In genomic region chr14:95557832-95558231, GRCh38 we compare ENCODE assay signal across 34 cellular contexts. TPM values are rescaled to one million over a fixed set of nuclear protein-coding genes. Genes with fewer than 3 reads are reported as not detected.
"Had no signal": no experiment of that assay in that cellular context is flagged by ENCODE, and none has a peak within 500 bp of the region (broad histone marks: within the 10 kb centered on the region; RNA-seq: fewer than 3 reads in every experiment).

No MANE protein-coding gene starts in this region.

- ATAC-seq: activated CD4-positive, alpha-beta T cell treated with anti-CD3 and anti-CD28 coated beads for 36 hours; activated CD8-positive, alpha-beta memory T cell treated with anti-CD3 and anti-CD28 coated beads, Interleukin-2, amount 10 ng/mL, durations not matched to agents 7 days and 5 days; activated CD8-positive, alpha-beta T cell treated with anti-CD3 and anti-CD28 coated beads, Interleukin-2, amount 10 ng/mL, durations not matched to agents 7 days and 5 days; activated naive CD8-positive, alpha-beta T cell treated with anti-CD3 and anti-CD28 coated beads, Interleukin-2, amount 50 U/mL, for 24 hours; body of pancreas; esophagus mucosa had no signal

- H3K27ac ChIP-seq: adrenal gland, body of pancreas had no signal

- FAIRE-seq: colon, frontal cortex had no signal

- H3K36me3 ChIP-seq: adrenal gland had no signal

- H3K27me3 ChIP-seq: adrenal gland, body of pancreas had no signal

- H3K9me3 ChIP-seq: adrenal gland, body of pancreas had no signal

- H3K4me3 Mint-ChIP-seq: activated CD4-positive, alpha-beta memory T cell treated with anti-CD3 and anti-CD28 coated beads for 36 hours; activated CD4-positive, alpha-beta T cell treated with anti-CD3 and anti-CD28 coated beads for 36 hours; activated CD4-positive, alpha-beta T cell treated with anti-CD3 and anti-CD28 coated beads, Interleukin-2, amount 10 ng/mL, durations not matched to agents 24 days and 14 days; activated CD8-positive, alpha-beta memory T cell treated with anti-CD3 and anti-CD28 coated beads, Interleukin-2, amount 10 ng/mL, durations not matched to agents 7 days and 5 days; activated CD8-positive, alpha-beta T cell treated with anti-CD3 and anti-CD28 coated beads, Interleukin-2, amount 10 ng/mL, durations not matched to agents 7 days and 5 days; activated naive CD4-positive, alpha-beta T cell treated with anti-CD3 and anti-CD28 coated beads for 36 hours; activated naive CD4-positive, alpha-beta T cell treated with anti-CD3 and anti-CD28 coated beads, Interleukin-2, amount 50 U/mL, for 24 hours; activated naive CD8-positive, alpha-beta T cell treated with anti-CD3 and anti-CD28 coated beads for 36 hours; activated naive CD8-positive, alpha-beta T cell treated with anti-CD3 and anti-CD28 coated beads, Interleukin-2, amount 50 U/mL, for 24 hours; activated T-helper 1 cell treated with anti-CD3 and anti-CD28 coated beads, Interleukin-12 subunit alpha, Interleukin-12 subunit beta, Interleukin-2, Interleukin-4 antibody, amounts not matched to agents 30 ng/mL and 10 ng/mL and 1 ng/mL, durations not matched to agents 14 hours and 24 hours and 36 hours; T-helper 2 cell treated with Interferon-gamma antibody and Interleukin-4, amounts not matched to agents 5 μg/mL and 100 μg/mL, for 36 hours had no signal

- H3K27ac Mint-ChIP-seq: activated CD4-positive, alpha-beta memory T cell treated with anti-CD3 and anti-CD28 coated beads for 36 hours; activated CD4-positive, alpha-beta T cell treated with anti-CD3 and anti-CD28 coated beads for 36 hours; activated CD4-positive, alpha-beta T cell treated with anti-CD3 and anti-CD28 coated beads, Interleukin-2, amount 10 ng/mL, durations not matched to agents 24 days and 14 days; activated CD8-positive, alpha-beta memory T cell treated with anti-CD3 and anti-CD28 coated beads, Interleukin-2, amount 10 ng/mL, durations not matched to agents 7 days and 5 days; activated CD8-positive, alpha-beta T cell treated with anti-CD3 and anti-CD28 coated beads, Interleukin-2, amount 10 ng/mL, durations not matched to agents 7 days and 5 days; activated naive CD4-positive, alpha-beta T cell treated with anti-CD3 and anti-CD28 coated beads for 36 hours; activated naive CD4-positive, alpha-beta T cell treated with anti-CD3 and anti-CD28 coated beads, Interleukin-2, amount 50 U/mL, for 24 hours; activated naive CD8-positive, alpha-beta T cell treated with anti-CD3 and anti-CD28 coated beads for 36 hours; activated naive CD8-positive, alpha-beta T cell treated with anti-CD3 and anti-CD28 coated beads, Interleukin-2, amount 50 U/mL, for 24 hours; activated T-helper 1 cell treated with anti-CD3 and anti-CD28 coated beads, Interleukin-12 subunit alpha, Interleukin-12 subunit beta, Interleukin-2, Interleukin-4 antibody, amounts not matched to agents 30 ng/mL and 10 ng/mL and 1 ng/mL, durations not matched to agents 14 hours and 24 hours and 36 hours; activated T-helper 2 cell treated with anti-CD3 and anti-CD28 coated beads, Interferon-gamma antibody, Interleukin-2, Interleukin-4, amounts not matched to agents 10 μg/mL and 5 μg/mL and 100 μg/mL, durations not matched to agents 14 hours and 24 hours and 36 hours; T-helper 2 cell treated with Interferon-gamma antibody and Interleukin-4, amounts not matched to agents 5 μg/mL and 100 μg/mL, for 36 hours had no signal

- H3K4me3 ChIP-seq: adrenal gland, body of pancreas had no signal

- H3K4me1 Mint-ChIP-seq: activated CD4-positive, alpha-beta T cell treated with anti-CD3 and anti-CD28 coated beads for 36 hours had no signal

- H3K36me3 Mint-ChIP-seq: activated CD4-positive, alpha-beta memory T cell treated with anti-CD3 and anti-CD28 coated beads for 36 hours; activated CD8-positive, alpha-beta memory T cell treated with anti-CD3 and anti-CD28 coated beads, Interleukin-2, amount 10 ng/mL, durations not matched to agents 7 days and 5 days; activated naive CD4-positive, alpha-beta T cell treated with anti-CD3 and anti-CD28 coated beads, Interleukin-2, amount 50 U/mL, for 24 hours; activated naive CD8-positive, alpha-beta T cell treated with anti-CD3 and anti-CD28 coated beads for 36 hours had no signal

- DNase-seq: activated CD4-positive, alpha-beta memory T cell treated with anti-CD3 and anti-CD28 coated beads for 36 hours; activated CD4-positive, alpha-beta T cell treated with anti-CD3 and anti-CD28 coated beads for 36 hours; activated CD4-positive, alpha-beta T cell treated with anti-CD3 and anti-CD28 coated beads, Interleukin-2, amount 10 ng/mL, durations not matched to agents 24 days and 14 days; activated CD4-positive, CD25-positive, alpha-beta regulatory T cell; activated CD4-positive, CD25-positive, alpha-beta regulatory T cell treated with anti-CD3 and anti-CD28 coated beads, Interleukin-2, amount 50 U/mL, for 72 hours; activated CD8-positive, alpha-beta memory T cell treated with anti-CD3 and anti-CD28 coated beads, Interleukin-2, amount 10 ng/mL, durations not matched to agents 7 days and 5 days; activated CD8-positive, alpha-beta memory T cell treated with anti-CD3 and anti-CD28 coated beads, Interleukin-2, amount 50 U/mL, for 4 hours; activated CD8-positive, alpha-beta T cell treated with anti-CD3 and anti-CD28 coated beads, Interleukin-2, amount 10 ng/mL, durations not matched to agents 7 days and 5 days; activated effector memory CD4-positive, alpha-beta T cell treated with anti-CD3 and anti-CD28 coated beads, Interleukin-2, amount 50 U/mL, for 16 hours; activated naive CD4-positive, alpha-beta T cell treated with anti-CD3 and anti-CD28 coated beads for 36 hours; activated naive CD8-positive, alpha-beta T cell treated with anti-CD3 and anti-CD28 coated beads for 36 hours; activated naive CD8-positive, alpha-beta T cell treated with anti-CD3 and anti-CD28 coated beads, Interleukin-2, amount 50 U/mL, for 24 hours; activated T-cell treated with anti-CD3 and anti-CD28 coated beads, Interleukin-2, amount 50 U/mL, for 1 hour; activated T-cell treated with anti-CD3 and anti-CD28 coated beads, Interleukin-2, amount 50 U/mL, for 48 hours; adrenal gland; amygdala; aorta; body of pancreas; caudate nucleus; cortex of kidney; dermis blood vessel endothelial cell; effector CD8-positive, alpha-beta T cell; foreskin fibroblast; head of caudate nucleus; hippocampal formation; T1000 had no signal

- H3K4me1 ChIP-seq: adrenal gland had no signal

- H3K9me3 Mint-ChIP-seq: activated CD4-positive, alpha-beta memory T cell treated with anti-CD3 and anti-CD28 coated beads for 36 hours; activated CD4-positive, alpha-beta T cell treated with anti-CD3 and anti-CD28 coated beads, Interleukin-2, amount 10 ng/mL, durations not matched to agents 24 days and 14 days; activated naive CD4-positive, alpha-beta T cell treated with anti-CD3 and anti-CD28 coated beads for 36 hours; activated naive CD4-positive, alpha-beta T cell treated with anti-CD3 and anti-CD28 coated beads, Interleukin-2, amount 50 U/mL, for 24 hours; activated naive CD8-positive, alpha-beta T cell treated with anti-CD3 and anti-CD28 coated beads for 36 hours; activated naive CD8-positive, alpha-beta T cell treated with anti-CD3 and anti-CD28 coated beads, Interleukin-2, amount 50 U/mL, for 24 hours; activated T-helper 1 cell treated with anti-CD3 and anti-CD28 coated beads, Interleukin-12 subunit alpha, Interleukin-12 subunit beta, Interleukin-2, Interleukin-4 antibody, amounts not matched to agents 30 ng/mL and 10 ng/mL and 1 ng/mL, durations not matched to agents 14 hours and 24 hours and 36 hours; activated T-helper 2 cell treated with anti-CD3 and anti-CD28 coated beads, Interferon-gamma antibody, Interleukin-2, Interleukin-4, amounts not matched to agents 10 μg/mL and 5 μg/mL and 100 μg/mL, durations not matched to agents 14 hours and 24 hours and 36 hours; T-helper 2 cell treated with Interferon-gamma antibody and Interleukin-4, amounts not matched to agents 5 μg/mL and 100 μg/mL, for 36 hours had no signal

RNA-seq across cellular contexts. Expression of gene SYNE3, which starts 41.4 kb away (rescaled TPM):
- total RNA-seq: epithelial cell of proximal tubule had no signal
